ENCODE assay signal across 17 cellular contexts in the genomic region with DNA sequence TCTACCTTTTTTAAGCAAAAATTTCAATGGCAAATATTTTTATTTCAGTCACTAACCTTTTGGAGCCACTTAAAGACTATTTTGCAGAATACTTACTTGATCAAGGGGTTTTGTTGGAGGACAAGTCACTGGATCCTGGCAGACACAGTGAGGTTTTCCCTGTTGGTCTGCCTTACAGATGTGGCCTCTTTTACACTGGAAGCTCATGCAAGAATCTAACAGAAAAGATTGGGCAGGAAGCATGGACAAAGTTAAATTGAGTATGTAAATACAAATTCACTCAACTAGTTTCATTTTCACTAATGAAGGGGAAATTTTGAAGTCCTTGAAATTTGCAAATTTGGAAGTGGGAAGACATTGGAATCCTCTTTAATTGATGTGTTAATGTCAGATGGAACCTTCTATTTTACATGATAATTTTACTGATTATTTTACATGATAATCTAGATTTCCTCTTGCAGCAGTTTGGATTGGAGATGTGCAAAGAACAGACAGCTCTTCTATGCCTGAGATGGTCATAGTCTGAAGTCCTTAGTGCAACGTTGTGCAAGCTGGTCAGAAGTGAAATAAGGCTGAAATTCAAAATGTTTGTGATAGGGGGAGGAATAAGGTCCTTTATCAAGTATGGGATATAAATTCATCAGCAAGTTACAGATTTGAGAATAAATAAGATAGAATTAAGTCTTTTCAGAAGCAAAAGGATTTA. TPM values are rescaled to one million over a fixed set of nuclear protein-coding genes. Genes with fewer than 3 reads are reported as not detected.
"Had no signal": no experiment of that assay in that cellular context is flagged by ENCODE, and none has a peak within 500 bp of the region (broad histone marks: within the 10 kb centered on the region; RNA-seq: fewer than 3 reads in every experiment).

No MANE protein-coding gene starts in this region.

- H3K27ac ChIP-seq: body of pancreas had no signal

- H3K4me1 Mint-ChIP-seq: central memory CD8-positive, alpha-beta T cell; immature natural killer cell had no signal

- ATAC-seq: body of pancreas; mucosa of descending colon; natural killer cell treated with Interleukin-12 subunit alpha and Interleukin-12 subunit beta and Interleukin-15 and Interleukin-18, amount 100 ng/mL, for 72 hours had no signal

- H3K27ac Mint-ChIP-seq: activated B cell treated with CpG ODN at 0.5 μM for 24 hours; activated CD4-positive, alpha-beta T cell treated with anti-CD3 and anti-CD28 coated beads, Interleukin-2, amount 10 ng/mL, durations not matched to agents 24 days and 14 days; activated T-helper 2 cell treated with anti-CD3 and anti-CD28 coated beads, Interferon-gamma antibody, Interleukin-2, Interleukin-4, amounts not matched to agents 10 μg/mL and 5 μg/mL and 100 μg/mL, durations not matched to agents 14 hours and 24 hours and 36 hours; immature natural killer cell; natural killer cell treated with Interleukin-12 subunit alpha and Interleukin-12 subunit beta and Interleukin-15 and Interleukin-18, amount 100 ng/mL, for 72 hours; progenitor cell of endocrine pancreas had no signal

- H3K9me3 ChIP-seq: adrenal gland, body of pancreas, mucosa of descending colon had no signal

- H3K36me3 Mint-ChIP-seq: immature natural killer cell; natural killer cell treated with Interleukin-12 subunit alpha and Interleukin-12 subunit beta and Interleukin-15 and Interleukin-18, amount 100 ng/mL, for 72 hours had no signal

- H3K27me3 ChIP-seq: adrenal gland, body of pancreas had no signal

- H3K4me3 ChIP-seq: adrenal gland, body of pancreas, mucosa of descending colon had no signal

- DNase-seq: activated B cell treated with CpG ODN at 0.5 μM for 24 hours; activated CD4-positive, alpha-beta T cell treated with anti-CD3 and anti-CD28 coated beads, Interleukin-2, amount 10 ng/mL, durations not matched to agents 24 days and 14 days; activated CD8-positive, alpha-beta memory T cell treated with anti-CD3 and anti-CD28 coated beads for 24 hours; activated naive CD4-positive, alpha-beta T cell treated with anti-CD3 and anti-CD28 coated beads, Interleukin-2, amount 50 U/mL, for 16 hours; adrenal gland; body of pancreas; effector memory CD4-positive, alpha-beta T cell; immature natural killer cell; mucosa of descending colon; occipital lobe; stimulated activated CD4-positive, alpha-beta T cell treated with anti-CD3 and anti-CD28 coated beads, Interleukin-2, amount 100 ng/mL, for 48 hours; stimulated activated naive CD4-positive, alpha-beta T cell treated with Interleukin-2 at 50 U/mL for 16 hours; T-helper 1 cell had no signal

- H3K4me3 Mint-ChIP-seq: activated B cell treated with CpG ODN at 0.5 μM for 24 hours; activated CD4-positive, alpha-beta T cell treated with anti-CD3 and anti-CD28 coated beads, Interleukin-2, amount 10 ng/mL, durations not matched to agents 24 days and 14 days; central memory CD8-positive, alpha-beta T cell; immature natural killer cell; natural killer cell treated with Interleukin-12 subunit alpha and Interleukin-12 subunit beta and Interleukin-15 and Interleukin-18, amount 100 ng/mL, for 72 hours had no signal

- H3K27me3 Mint-ChIP-seq: activated B cell treated with CpG ODN at 0.5 μM for 24 hours; central memory CD8-positive, alpha-beta T cell; progenitor cell of endocrine pancreas had no signal

- H3K9me3 Mint-ChIP-seq: activated B cell treated with CpG ODN at 0.5 μM for 24 hours; activated T-helper 2 cell treated with anti-CD3 and anti-CD28 coated beads, Interferon-gamma antibody, Interleukin-2, Interleukin-4, amounts not matched to agents 10 μg/mL and 5 μg/mL and 100 μg/mL, durations not matched to agents 14 hours and 24 hours and 36 hours; immature natural killer cell; natural killer cell treated with Interleukin-12 subunit alpha and Interleukin-12 subunit beta and Interleukin-15 and Interleukin-18, amount 100 ng/mL, for 72 hours had no signal

RNA-seq across cellular contexts. Expression of gene SPARCL1, which starts 38.4 kb away (rescaled TPM):
- total RNA-seq: activated B cell treated with CpG ODN at 0.5 μM for 24 hours; activated CD4-positive, alpha-beta T cell treated with anti-CD3 and anti-CD28 coated beads, Interleukin-2, amount 10 ng/mL, durations not matched to agents 24 days and 14 days; activated T-helper 2 cell treated with anti-CD3 and anti-CD28 coated beads, Interferon-gamma antibody, Interleukin-2, Interleukin-4, amounts not matched to agents 10 μg/mL and 5 μg/mL and 100 μg/mL, durations not matched to agents 14 hours and 24 hours and 36 hours; natural killer cell treated with Interleukin-12 subunit alpha and Interleukin-12 subunit beta and Interleukin-15 and Interleukin-18, amount 100 ng/mL, for 72 hours had no signal
- polyA plus RNA-seq: immature natural killer cell had no signal
